In the genomic region with DNA sequence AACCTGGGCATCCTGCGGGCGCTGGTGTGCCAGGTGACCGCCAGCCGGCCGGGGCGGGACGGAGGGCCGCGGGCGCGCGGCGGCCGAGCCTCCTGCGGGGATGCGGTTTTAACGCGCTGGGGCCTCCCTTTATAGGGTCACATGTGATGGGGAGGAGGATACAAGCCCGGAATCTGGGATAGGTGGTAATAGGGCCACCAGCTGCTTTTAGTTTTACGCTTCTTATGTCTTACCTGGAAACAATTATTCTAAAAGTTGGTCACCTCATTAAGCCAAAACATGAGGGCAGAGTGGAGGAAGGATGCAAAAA, we compare ENCODE assay signal across 9 cellular contexts. TPM values are rescaled to one million over a fixed set of nuclear protein-coding genes. Genes with fewer than 3 reads are reported as not detected.
DNase-seq lines count a peak whose midpoint lies in the region; ATAC-seq, FAIRE-seq and TF ChIP-seq lines count a peak whose summit lies in the region.
"Had no signal": no experiment of that assay in that cellular context is flagged by ENCODE, and none has a peak within 500 bp of the region (broad histone marks: within the 10 kb centered on the region; RNA-seq: fewer than 3 reads in every experiment).

No MANE protein-coding gene starts in this region.

- peaks cover 58% of the 10 kb centered on the region for H3K36me3 ChIP-seq in OCI-LY1 (ENCODE audit: insufficient read depth, low read length)

- peak overlapping the region; percentile 77 for H3K9ac ChIP-seq in OCI-LY1 (ENCODE audit: low read length)

- peak overlapping the region; percentile 84 for H3K27ac ChIP-seq in OCI-LY1 (ENCODE audit: low read depth, low read length, poor library complexity, severe bottlenecking)

- H3K27me3 Mint-ChIP-seq in effector memory CD8-positive, alpha-beta T cell = no peaks in the 10 kb centered on the region
- H3K27me3 Mint-ChIP-seq in nephron (ENCODE audit: low read depth) = no peaks in the 10 kb centered on the region

- ATAC-seq in effector memory CD8-positive, alpha-beta T cell (replicated peaks) = no peak
- ATAC-seq in GM18502 (IDR thresholded peaks at IDR 0.05; ENCODE audit: poor library complexity, unreplicated experiment) (no peak), HG03097 (IDR thresholded peaks at IDR 0.05; ENCODE audit: low FRiP score, unreplicated experiment) (no peak), HG03342 (IDR thresholded peaks at IDR 0.05; ENCODE audit: unreplicated experiment) (no peak)

- H3K4me2 ChIP-seq in OCI-LY1 (ENCODE audit: low read length) = peak overlapping the region; percentile 80

- no peaks in the 10 kb centered on the region for H4K20me1 ChIP-seq in OCI-LY1 (ENCODE audit: insufficient read depth, low read length)

- no peak for TF ChIP-seq POLR2A in GM12891 (IDR thresholded peaks at IDR 0.05; ENCODE audit: low read depth, low read length)

- FAIRE-seq in GM12891 (lab: Jason Lieb, UNC) = no peak
- FAIRE-seq: TTC549 had no signal

- H3K27ac Mint-ChIP-seq in effector memory CD8-positive, alpha-beta T cell = peak overlapping the region; percentile 86 to 94
- peak overlapping the region; percentile 89 to 95 (median 95) for H3K27ac Mint-ChIP-seq in nephron

- peaks cover 14% of the 10 kb centered on the region for H3K79me2 ChIP-seq in OCI-LY1 (ENCODE audit: insufficient read depth, low read length)

- no peaks in the 10 kb centered on the region for H3K27me3 ChIP-seq in OCI-LY1 (ENCODE audit: insufficient read depth, low read length)

- TF ChIP-seq CTCF in OCI-LY1 (IDR thresholded peaks at IDR 0.05; ENCODE audit: low read length) = no peak
- TF ChIP-seq CTCF in nephron (IDR thresholded peaks at IDR 0.05; ENCODE audit: unreplicated experiment in 3 of 3) = no peak

- H3F3A ChIP-seq in OCI-LY1 (ENCODE audit: insufficient read depth, low read length) = no peaks in the 10 kb centered on the region

- H3K9me2 ChIP-seq in OCI-LY1 (ENCODE audit: low read depth, low read length) = no peaks in the 10 kb centered on the region

- H3K36me3 Mint-ChIP-seq in effector memory CD8-positive, alpha-beta T cell (ENCODE audit: insufficient read depth) = peaks cover 47% of the 10 kb centered on the region
- H3K36me3 Mint-ChIP-seq in nephron (ENCODE audit: low read depth) = peaks cover 41% of the 10 kb centered on the region

- peaks cover 10% of the 10 kb centered on the region for H3K9me3 ChIP-seq in OCI-LY1 (ENCODE audit: low read length)

- H2AFZ ChIP-seq in OCI-LY1 (ENCODE audit: low read length) = no peak overlapping the region

- H3K9me3 Mint-ChIP-seq in effector memory CD8-positive, alpha-beta T cell = no peaks in the 10 kb centered on the region
- peaks cover 4% of the 10 kb centered on the region for H3K9me3 Mint-ChIP-seq in nephron

- H3K4me1 Mint-ChIP-seq in effector memory CD8-positive, alpha-beta T cell (ENCODE audit: low read depth in 2 of 2) = peaks cover 15 to 40% of the 10 kb centered on the region in 2 donors
- H3K4me1 Mint-ChIP-seq in nephron = peaks cover 35% of the 10 kb centered on the region

- peak overlapping the region; percentile 67 for H3K4me3 ChIP-seq in OCI-LY1 (ENCODE audit: low read depth, low read length, poor library complexity, severe bottlenecking)

- DNase-seq in GM12891 (ENCODE audit: insufficient read length, low spot score) = no peak
- DNase-seq in effector memory CD8-positive, alpha-beta T cell = no peak
- DNase-seq in NCI-H2227 treated with DMSO at 0.1 percent for 48 hours (lab: John Stamatoyannopoulos, UW) = no peak

- peak overlapping the region; percentile 87 to 91 for H3K4me3 Mint-ChIP-seq in effector memory CD8-positive, alpha-beta T cell
- H3K4me3 Mint-ChIP-seq in nephron = peak overlapping the region; percentile 87

- H3K4me1 ChIP-seq in OCI-LY1 (ENCODE audit: insufficient read depth, low read length, severe bottlenecking) = peaks cover 27% of the 10 kb centered on the region

TF ChIP-seq in GM12891, 5 proteins besides CTCF, POLR2A, EP300 and RAD21:
- TF ChIP-seq SPI1 (IDR thresholded peaks at IDR 0.05; ENCODE audit: low read depth, low read length) = no peak
- no peak for TF ChIP-seq POLR2AphosphoS5 (IDR thresholded peaks at IDR 0.05; ENCODE audit: low read depth, low read length)
- no peak for TF ChIP-seq PAX5 (IDR thresholded peaks at IDR 0.05; ENCODE audit: insufficient read depth, low read length, severe bottlenecking)
- TF ChIP-seq POU2F2 (IDR thresholded peaks at IDR 0.05; ENCODE audit: low read depth, low read length) = no peak; the same call in 1 of the 2 replicates
- TF ChIP-seq TAF1 (IDR thresholded peaks at IDR 0.05; ENCODE audit: low read depth, low read length) = peak; percentile 56; the same call in 1 of the 2 replicates

RNA-seq across cellular contexts. Expression of gene DCAF17, which starts 0.6 kb away (rescaled TPM):
- polyA plus RNA-seq in GM12891 (2012; ENCODE audit: low read depth, missing spikeins) = 8.4 TPM

RNA-seq across cellular contexts. Expression of gene METTL8, which starts 0.8 kb away (rescaled TPM):
- polyA plus RNA-seq in GM12891 (2012; ENCODE audit: low read depth, missing spikeins) = 35.0 TPM
